Comparison of ENCODE assay signal across 13 cellular contexts in the genomic region with DNA sequence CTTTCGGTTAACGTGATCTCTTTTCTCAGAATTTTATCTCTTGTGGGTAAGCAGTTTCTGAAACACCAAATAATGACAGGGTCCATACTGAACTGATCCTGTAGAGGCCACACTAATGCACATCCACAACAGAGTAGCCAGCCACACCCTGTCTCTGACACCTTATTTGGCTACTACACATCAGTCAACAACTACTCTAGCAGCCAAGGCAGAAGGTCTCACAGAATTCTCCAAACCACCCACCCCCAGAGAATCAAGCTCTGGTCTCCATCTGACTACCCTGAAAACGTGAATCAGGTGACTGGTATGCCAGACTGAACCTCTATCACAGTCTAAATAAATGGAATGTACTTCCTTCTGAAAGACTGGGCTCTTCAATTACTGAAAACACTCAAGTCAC. TPM values are rescaled to one million over a fixed set of nuclear protein-coding genes. Genes with fewer than 3 reads are reported as not detected.
DNase-seq lines count a peak whose midpoint lies in the region; ATAC-seq and TF ChIP-seq lines count a peak whose summit lies in the region.
"Had no signal": no experiment of that assay in that cellular context is flagged by ENCODE, and none has a peak within 500 bp of the region (broad histone marks: within the 10 kb centered on the region; RNA-seq: fewer than 3 reads in every experiment).

No MANE protein-coding gene starts in this region.

- TF ChIP-seq CTCF in dorsolateral prefrontal cortex (IDR thresholded peaks at IDR 0.05 in 54 of 56, conservative IDR thresholded peaks at IDR 0.05 in 2 of 56; ENCODE audit: low read depth in 1 of 56, partially characterized antibody in 56 of 56) (no peak), osteoblast (IDR thresholded peaks at IDR 0.05; ENCODE audit: extremely low read depth, low read depth, low read length) (no peak)

- H3K27me3 Mint-ChIP-seq in natural killer cell treated with Interleukin-12 subunit alpha and Interleukin-12 subunit beta and Interleukin-15 and Interleukin-18, amount 100 ng/mL, for 72 hours: no peaks in the 10 kb centered on the region
- H3K27me3 Mint-ChIP-seq in activated CD4-positive, alpha-beta memory T cell treated with anti-CD3 and anti-CD28 coated beads for 36 hours: no peaks in the 10 kb centered on the region
- H3K27me3 Mint-ChIP-seq: activated CD4-positive, alpha-beta T cell treated with anti-CD3 and anti-CD28 coated beads, Interleukin-2, amount 10 ng/mL, durations not matched to agents 7 days and 5 days had no signal

- H3K4me1 ChIP-seq in osteoblast (ENCODE audit: insufficient read depth, low read length): peaks cover 17% of the 10 kb centered on the region

- CTCF ChIA-PET in activated CD4-positive, alpha-beta memory T cell treated with anti-CD3 and anti-CD28 coated beads for 36 hours (lab: Charles Lee): interaction anchor here (0.5 to 2.9 kb wide), 2 partner anchors 22 to 276 kb away, joined by 4 to 11 read pairs; no protein-coding TSS in a partner anchor

- H3K36me3 ChIP-seq in osteoblast (ENCODE audit: insufficient read depth, low read length): no peaks in the 10 kb centered on the region

- H3K9me3 Mint-ChIP-seq in natural killer cell treated with Interleukin-12 subunit alpha and Interleukin-12 subunit beta and Interleukin-15 and Interleukin-18, amount 100 ng/mL, for 72 hours: no peaks in the 10 kb centered on the region
- no peaks in the 10 kb centered on the region for H3K9me3 Mint-ChIP-seq in activated CD4-positive, alpha-beta memory T cell treated with anti-CD3 and anti-CD28 coated beads for 36 hours
- H3K9me3 Mint-ChIP-seq: activated CD4-positive, alpha-beta T cell treated with anti-CD3 and anti-CD28 coated beads, Interleukin-2, amount 10 ng/mL, durations not matched to agents 7 days and 5 days had no signal

- H3K4me3 ChIP-seq in dorsolateral prefrontal cortex: no peak overlapping the region
- no peak overlapping the region for H3K4me3 ChIP-seq in osteoblast (ENCODE audit: insufficient read depth, low read length)

- no peak for ATAC-seq in natural killer cell treated with Interleukin-12 subunit alpha and Interleukin-12 subunit beta and Interleukin-15 and Interleukin-18, amount 100 ng/mL, for 72 hours

- peaks cover 44% of the 10 kb centered on the region for H3K79me2 ChIP-seq in osteoblast (ENCODE audit: insufficient read depth, low read length)

- H3K36me3 Mint-ChIP-seq in natural killer cell treated with Interleukin-12 subunit alpha and Interleukin-12 subunit beta and Interleukin-15 and Interleukin-18, amount 100 ng/mL, for 72 hours: no peaks in the 10 kb centered on the region
- peaks cover 8% of the 10 kb centered on the region for H3K36me3 Mint-ChIP-seq in activated CD4-positive, alpha-beta memory T cell treated with anti-CD3 and anti-CD28 coated beads for 36 hours

- H3K27me3 ChIP-seq in dorsolateral prefrontal cortex: no peaks in the 10 kb centered on the region
- no peaks in the 10 kb centered on the region for H3K27me3 ChIP-seq in osteoblast (ENCODE audit: insufficient read depth, low read length)

- POLR2A ChIA-PET in activated CD4-positive, alpha-beta memory T cell treated with anti-CD3 and anti-CD28 coated beads for 36 hours (lab: Charles Lee): no interaction called here

- intact Hi-C loops in dorsolateral prefrontal cortex (cut with DNase I): no loop called here
- intact Hi-C loops in activated CD4-positive, alpha-beta memory T cell treated with anti-CD3 and anti-CD28 coated beads for 36 hours (cut with micrococcal nuclease): no loop called here

- no peak overlapping the region for H3K27ac Mint-ChIP-seq in natural killer cell treated with Interleukin-12 subunit alpha and Interleukin-12 subunit beta and Interleukin-15 and Interleukin-18, amount 100 ng/mL, for 72 hours
- no peak overlapping the region for H3K27ac Mint-ChIP-seq in activated CD4-positive, alpha-beta memory T cell treated with anti-CD3 and anti-CD28 coated beads for 36 hours
- H3K27ac Mint-ChIP-seq: activated CD4-positive, alpha-beta T cell treated with anti-CD3 and anti-CD28 coated beads, Interleukin-2, amount 10 ng/mL, durations not matched to agents 7 days and 5 days had no signal

- H2AFZ ChIP-seq in osteoblast (ENCODE audit: low read length): no peak overlapping the region

- peaks cover 40% of the 10 kb centered on the region for H4K20me1 ChIP-seq in osteoblast (ENCODE audit: insufficient read depth, low read length)

- no peak overlapping the region for H3K4me3 Mint-ChIP-seq in natural killer cell treated with Interleukin-12 subunit alpha and Interleukin-12 subunit beta and Interleukin-15 and Interleukin-18, amount 100 ng/mL, for 72 hours
- H3K4me3 Mint-ChIP-seq in activated CD4-positive, alpha-beta memory T cell treated with anti-CD3 and anti-CD28 coated beads for 36 hours: no peak overlapping the region
- H3K4me3 Mint-ChIP-seq: activated CD4-positive, alpha-beta T cell treated with anti-CD3 and anti-CD28 coated beads, Interleukin-2, amount 10 ng/mL, durations not matched to agents 7 days and 5 days had no signal

- H3K27ac ChIP-seq in dorsolateral prefrontal cortex: peak overlapping the region in 38 of 59 donors; percentile 7 to 86 (median 66)
- H3K27ac ChIP-seq in osteoblast (ENCODE audit: low read depth, low read length): peak overlapping the region; percentile 7

- DNase-seq in GM03348 (ENCODE audit: low spot score): peak; percentile 38
- peak; percentile 50 for DNase-seq in NCI-H226
- no peak for DNase-seq in dorsolateral prefrontal cortex
- DNase-seq in osteoblast (ENCODE audit: insufficient read length, low spot score, missing footprints): peak; percentile 65
- DNase-seq in D341Med (ENCODE audit: low spot score): no peak
- no peak for DNase-seq in natural killer cell treated with Interleukin-12 subunit alpha and Interleukin-12 subunit beta and Interleukin-15 and Interleukin-18, amount 100 ng/mL, for 72 hours (ENCODE audit: low spot score)
- no peak for DNase-seq in activated CD4-positive, alpha-beta memory T cell treated with anti-CD3 and anti-CD28 coated beads for 36 hours
- DNase-seq: activated CD4-positive, alpha-beta T cell treated with anti-CD3 and anti-CD28 coated beads, Interleukin-2, amount 10 ng/mL, durations not matched to agents 7 days and 5 days; activated gamma-delta T cell; kidney; NCI-H187 treated with DMSO at 0.1 percent for 48 hours; SHP77; T1000 had no signal

- no peak overlapping the region for H3K4me2 ChIP-seq in osteoblast (ENCODE audit: insufficient read depth, low read length)

- H3K9me3 ChIP-seq in osteoblast (ENCODE audit: low read depth, low read length): no peaks in the 10 kb centered on the region

- peaks cover 36 to 43% of the 10 kb centered on the region in 2 donors for H3K4me1 Mint-ChIP-seq in natural killer cell treated with Interleukin-12 subunit alpha and Interleukin-12 subunit beta and Interleukin-15 and Interleukin-18, amount 100 ng/mL, for 72 hours (ENCODE audit: low read depth in 2 of 2)
- peaks cover 22% of the 10 kb centered on the region for H3K4me1 Mint-ChIP-seq in activated CD4-positive, alpha-beta memory T cell treated with anti-CD3 and anti-CD28 coated beads for 36 hours (ENCODE audit: low read depth)

RNA-seq across cellular contexts. Expression of a gene that starts 38.0 kb away (rescaled TPM):
- total RNA-seq in dorsolateral prefrontal cortex: 10 to 100 TPM; 27.4 to 63.8 (median 38.5) TPM
- 9.8 and 11.2 TPM in 2 replicates for total RNA-seq in osteoblast
- 10 to 100 TPM; 69.4 to 73.0 TPM for total RNA-seq in natural killer cell treated with Interleukin-12 subunit alpha and Interleukin-12 subunit beta and Interleukin-15 and Interleukin-18, amount 100 ng/mL, for 72 hours
- total RNA-seq in activated CD4-positive, alpha-beta memory T cell treated with anti-CD3 and anti-CD28 coated beads for 36 hours: 10 to 100 TPM; 36.8 to 39.9 TPM

RNA-seq across cellular contexts. Expression of a gene that starts 42.2 kb away (rescaled TPM):
- total RNA-seq in dorsolateral prefrontal cortex (10 to 100 TPM; 41.9 to 96.5 (median 63.3) TPM), osteoblast (42.7 and 47.0 TPM in 2 replicates)
- total RNA-seq in natural killer cell treated with Interleukin-12 subunit alpha and Interleukin-12 subunit beta and Interleukin-15 and Interleukin-18, amount 100 ng/mL, for 72 hours: 100 to 1,000 TPM; 148 TPM
- 100 to 1,000 TPM; 118 to 124 TPM for total RNA-seq in activated CD4-positive, alpha-beta memory T cell treated with anti-CD3 and anti-CD28 coated beads for 36 hours

Comparison
In these comparisons a context has a peak if more than half of its experiments do, and no peak if none do; other contexts are left out.
1. DNase-seq: peak in GM03348 (single experiment), NCI-H226 (single experiment) and osteoblast (single experiment); none in dorsolateral prefrontal cortex (0 of 10), D341Med (single experiment), natural killer cell treated with Interleukin-12 subunit alpha and Interleukin-12 subunit beta and Interleukin-15 and Interleukin-18, amount 100 ng/mL, for 72 hours (single experiment) and activated CD4-positive, alpha-beta memory T cell treated with anti-CD3 and anti-CD28 coated beads for 36 hours (single experiment).